ENCODE assay signal across 25 cellular contexts in the genomic region with DNA sequence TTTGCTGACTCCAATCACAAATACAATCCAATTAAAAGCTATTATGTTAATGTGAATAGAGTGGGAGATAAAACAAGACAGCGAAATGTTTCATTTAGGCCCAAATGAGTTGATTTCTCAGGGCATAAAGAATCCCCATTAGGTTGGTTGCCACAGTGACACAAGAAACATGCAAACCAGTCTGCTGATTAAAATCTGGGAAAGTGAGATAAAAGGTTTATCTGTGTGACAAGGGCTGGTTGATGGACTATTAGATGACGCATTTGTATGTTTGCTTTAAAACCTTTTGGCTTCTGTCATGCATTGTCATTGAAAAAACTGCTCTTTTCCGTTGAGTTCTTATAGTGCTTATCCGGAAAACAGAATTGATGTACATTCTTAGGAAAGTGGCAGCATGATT.
"Had no signal": no experiment of that assay in that cellular context is flagged by ENCODE, and none has a peak within 500 bp of the region (broad histone marks: within the 10 kb centered on the region; RNA-seq: fewer than 3 reads in every experiment).

No MANE protein-coding gene starts in this region.

- H3K27me3 ChIP-seq: colonic mucosa, right lobe of liver, spleen, stomach, transverse colon had no signal

- H3K9ac ChIP-seq: parathyroid adenoma had no signal

- H3K4me1 ChIP-seq: colonic mucosa, esophagus squamous epithelium, gastroesophageal sphincter, parathyroid adenoma, psoas muscle, right lobe of liver, spleen, stomach, transverse colon had no signal

- H3K27ac ChIP-seq: colonic mucosa, esophagus squamous epithelium, gastroesophageal sphincter, parathyroid adenoma, psoas muscle, right lobe of liver, spleen, stomach, thoracic aorta, transverse colon had no signal

- H3K9me3 ChIP-seq: colonic mucosa, esophagus squamous epithelium, gastroesophageal sphincter, psoas muscle, right lobe of liver, thoracic aorta, transverse colon had no signal

- DNase-seq: colonic mucosa; dermis blood vessel endothelial cell; esophagus squamous epithelium; foreskin fibroblast; glutamatergic neuron; immature natural killer cell; kidney; left cardiac atrium; left ventricle myocardium superior; psoas muscle; retina; right lobe of liver; spleen; stimulated activated CD4-positive, alpha-beta T cell treated with anti-CD3 and anti-CD28 coated beads, Interleukin-15, amount 100 ng/mL, for 24 hours; stimulated activated CD4-positive, alpha-beta T cell treated with anti-CD3 and anti-CD28 coated beads, Interleukin-1b, Interleukin-23, amount 100 ng/mL, for 48 hours; stimulated activated CD4-positive, alpha-beta T cell treated with anti-CD3 and anti-CD28 coated beads, Interleukin-4, amount 100 ng/mL, for 4 hours; stimulated activated naive B cell treated with anti-CD40 and anti-IgM and Interleukin-4, amounts not matched to agents 10 μg/mL and 1 μg/mL and 100 μg/mL, for 72 hours; stomach; substantia nigra; transverse colon had no signal

- H3K36me3 Mint-ChIP-seq: immature natural killer cell; natural killer cell treated with Interleukin-12 subunit alpha and Interleukin-12 subunit beta and Interleukin-15 and Interleukin-18, amount 100 ng/mL, for 72 hours; stimulated activated naive B cell treated with anti-CD40 and anti-IgM and Interleukin-4, amounts not matched to agents 10 μg/mL and 1 μg/mL and 100 μg/mL, for 72 hours had no signal

- ATAC-seq: gastroesophageal sphincter; left cardiac atrium; left ventricle myocardium superior; natural killer cell treated with Interleukin-12 subunit alpha and Interleukin-12 subunit beta and Interleukin-15 and Interleukin-18, amount 100 ng/mL, for 72 hours; psoas muscle; right lobe of liver; stimulated activated naive B cell treated with anti-CD40 and anti-IgM and Interleukin-4, amounts not matched to agents 10 μg/mL and 1 μg/mL and 100 μg/mL, for 72 hours had no signal

- H3K79me2 ChIP-seq: parathyroid adenoma had no signal

- H3K36me3 ChIP-seq: colonic mucosa, esophagus squamous epithelium, gastroesophageal sphincter, right lobe of liver, spleen, stomach, thoracic aorta, transverse colon had no signal

- H3K4me3 ChIP-seq: colonic mucosa, esophagus squamous epithelium, gastroesophageal sphincter, lung, psoas muscle, right lobe of liver, spleen, stomach, thoracic aorta, transverse colon had no signal

- H2AFZ ChIP-seq: parathyroid adenoma had no signal

- H3K4me3 Mint-ChIP-seq: immature natural killer cell; natural killer cell treated with Interleukin-12 subunit alpha and Interleukin-12 subunit beta and Interleukin-15 and Interleukin-18, amount 100 ng/mL, for 72 hours; stimulated activated naive B cell treated with anti-CD40 and anti-IgM and Interleukin-4, amounts not matched to agents 10 μg/mL and 1 μg/mL and 100 μg/mL, for 72 hours had no signal

- H3K27ac Mint-ChIP-seq: immature natural killer cell; natural killer cell treated with Interleukin-12 subunit alpha and Interleukin-12 subunit beta and Interleukin-15 and Interleukin-18, amount 100 ng/mL, for 72 hours; stimulated activated naive B cell treated with anti-CD40 and anti-IgM and Interleukin-4, amounts not matched to agents 10 μg/mL and 1 μg/mL and 100 μg/mL, for 72 hours had no signal

- H3K4me1 Mint-ChIP-seq: immature natural killer cell had no signal
